In genomic region chr10:132961864-132962622, GRCh38 we compare ENCODE assay signal across 8 cellular contexts. TPM values are rescaled to one million over a fixed set of nuclear protein-coding genes. Genes with fewer than 3 reads are reported as not detected.
DNase-seq lines count a peak whose midpoint lies in the region; ATAC-seq, FAIRE-seq and TF ChIP-seq lines count a peak whose summit lies in the region.

No MANE protein-coding gene starts in this region.

- H3K4me1 ChIP-seq in keratinocyte (ENCODE audit: control insufficient read depth, extremely low read depth, insufficient read depth, low read length) = peaks cover 11% of the 10 kb centered on the region

- no peak overlapping the region for H3K27ac ChIP-seq in keratinocyte (ENCODE audit: control insufficient read depth, insufficient read depth, low read length)

- FAIRE-seq in keratinocyte (lab: Jason Lieb, UNC) = peak; percentile 23

- H3K79me2 ChIP-seq in keratinocyte (ENCODE audit: control insufficient read depth, insufficient read depth, low read length) = no peaks in the 10 kb centered on the region

- H3K36me3 ChIP-seq in keratinocyte (ENCODE audit: control insufficient read depth in 2 of 2, extremely low read depth in 1 of 2, insufficient read depth in 2 of 2, low read length in 2 of 2) = no peaks in the 10 kb centered on the region

- H3K9me1 ChIP-seq in keratinocyte (ENCODE audit: control insufficient read depth, extremely low read depth, insufficient read depth, low read length) = no peaks in the 10 kb centered on the region

- H3K4me3 ChIP-seq in WI38 (ENCODE audit: low read depth, low read length) = peak overlapping the region; percentile 62
- H3K4me3 ChIP-seq in cardiac fibroblast (replicated peaks in 1 of 2; ENCODE audit: low read depth in 2 of 2, low read length in 2 of 2) = peak overlapping the region; percentile 53 to 64
- H3K4me3 ChIP-seq in keratinocyte (ENCODE audit: control insufficient read depth in 2 of 3, extremely low read depth in 1 of 3, insufficient read depth in 2 of 3, low read depth in 1 of 3, low read length in 3 of 3) = peak overlapping the region; percentile 13 to 72 (median 69)

- peak overlapping the region; percentile 50 for H3K9ac ChIP-seq in keratinocyte (ENCODE audit: control insufficient read depth, extremely low read depth, insufficient read depth, low read length)

- DNase-seq in NCI-H345 (lab: John Stamatoyannopoulos, UW) = peak; percentile 66
- DNase-seq in NCI-H345 treated with DMSO at 0.1 percent for 48 hours (lab: John Stamatoyannopoulos, UW; ENCODE audit: unreplicated experiment) = no peak
- peak; percentile 79 to 88 for DNase-seq in cardiac fibroblast (ENCODE audit: low read depth in 2 of 2)
- peak; percentile 19 for DNase-seq in keratinocyte (ENCODE audit: low read depth, low spot score)
- DNase-seq in stimulated activated CD4-positive, alpha-beta T cell treated with anti-CD3 and anti-CD28 coated beads, Interleukin-12 subunit alpha, Interleukin-12 subunit beta, amount 100 ng/mL, for 24 hours (ENCODE audit: low read depth in 2 of 2) = peak; percentile 49 to 69
- DNase-seq in NOMO-1 (lab: John Stamatoyannopoulos, UW; ENCODE audit: unreplicated experiment in 2 of 2) = no peak

- H3K4me2 ChIP-seq in keratinocyte (ENCODE audit: control insufficient read depth, extremely low read depth, insufficient read depth, low read depth, low read length) = peak overlapping the region; percentile 92

- H3K27me3 ChIP-seq in keratinocyte (ENCODE audit: control insufficient read depth, extremely low read depth, insufficient read depth, low read length) = peaks cover 15% of the 10 kb centered on the region

- dilution Hi-C loops in keratinocyte (cut with MboI; ENCODE audit: extremely low pct_ligation_motif_present, low sequenced_read_pairs) = no loop called here

- peak overlapping the region; percentile 71 for H2AFZ ChIP-seq in keratinocyte (ENCODE audit: control insufficient read depth, low read length)

- TF ChIP-seq CTCF in WI38 (IDR thresholded peaks at IDR 0.05; ENCODE audit: low read depth, low read length) (no peak), cardiac fibroblast (IDR thresholded peaks at IDR 0.05; ENCODE audit: low read depth, low read length) (peak; percentile 12), keratinocyte (optimal IDR thresholded peaks at IDR 0.05 in 1 of 3, IDR thresholded peaks at IDR 0.05 in 1 of 3, conservative IDR thresholded peaks at IDR 0.05 in 1 of 3; ENCODE audit: extremely low read depth in 1 of 3, insufficient read depth in 2 of 3, low read length in 3 of 3) (no peak)

- no peaks in the 10 kb centered on the region for H3K9me3 ChIP-seq in keratinocyte (ENCODE audit: control insufficient read depth, low read depth, low read length)

- no peaks in the 10 kb centered on the region for H4K20me1 ChIP-seq in keratinocyte (ENCODE audit: control insufficient read depth, extremely low read depth, insufficient read depth, low read length)

- ATAC-seq in HG03196 (IDR thresholded peaks at IDR 0.05; ENCODE audit: unreplicated experiment) = peak; percentile 65

RNA-seq across cellular contexts. Expression of gene CFAP46, which starts 19.7 kb away (rescaled TPM):
- polyA plus RNA-seq in keratinocyte = 0.55 to 1.00 TPM (median 0.94 TPM) in 3 replicates
- polyA plus RNA-seq in keratinocyte (2011; ENCODE audit: low read depth) = 0.24 TPM
- polyA plus RNA-seq in keratinocyte (2011; cell fraction: cytosol; rRNA removed) = 0.78 and 0.83 TPM in 2 replicates
- polyA plus RNA-seq in keratinocyte (2011; cell fraction: nucleus; rRNA removed) = 0.89 and 1.4 TPM in 2 replicates
- polyA plus RNA-seq in keratinocyte (2012; ENCODE audit: low replicate concordance) = 0.16 and 1.0 TPM in 2 replicates
- polyA minus RNA-seq in keratinocyte = 0.54 TPM in 1 of 3 replicates, not detected in the others
- polyA minus RNA-seq in keratinocyte (2011; cell fraction: cytosol; rRNA and poly(A)+ RNA removed) = not detected
- 0.63 and 0.70 TPM in 2 replicates for polyA minus RNA-seq in keratinocyte (2011; cell fraction: nucleus; rRNA and poly(A)+ RNA removed)

Comparison
In these comparisons a context has a peak if more than half of its experiments do, and no peak if none do; other contexts are left out.
1. DNase-seq: peak in NCI-H345 (single experiment), cardiac fibroblast (2 of 2), keratinocyte (single experiment) and stimulated activated CD4-positive, alpha-beta T cell treated with anti-CD3 and anti-CD28 coated beads, Interleukin-12 subunit alpha, Interleukin-12 subunit beta, amount 100 ng/mL, for 24 hours (2 of 2); none in NCI-H345 treated with DMSO at 0.1 percent for 48 hours (single experiment) and NOMO-1 (0 of 2).
2. Peak in every context shown above with its lines, with median percentiles within 50 percentile points of each other: H3K4me3 ChIP-seq.